ENCODE assay signal across 8 cellular contexts in genomic region chr2:198004921-198005829, GRCh38.
A peak's percentile ranks its signal among the peaks of the same experiment; 100 is the strongest.
DNase-seq lines count a peak whose midpoint lies in the region; ATAC-seq and TF ChIP-seq lines count a peak whose summit lies in the region.

No MANE protein-coding gene starts in this region.

- no peak for TF ChIP-seq CTCF in GM10248 (IDR thresholded peaks at IDR 0.05; ENCODE audit: control extremely low read depth, extremely low read depth, low read depth, missing control alignments)
- no peak for TF ChIP-seq CTCF in GM20000 (IDR thresholded peaks at IDR 0.05; ENCODE audit: extremely low read depth, missing control alignments)
- TF ChIP-seq CTCF in Calu3 (IDR thresholded peaks at IDR 0.05; ENCODE audit: unreplicated experiment), result no peak

- peak; percentile 73 for ATAC-seq in HG03439 (IDR thresholded peaks at IDR 0.05; ENCODE audit: unreplicated experiment)

- peak overlapping the region; percentile 54 for H3K27ac ChIP-seq in effector memory CD4-positive, alpha-beta T cell (ENCODE audit: insufficient read depth, low read length, poor library complexity, severe bottlenecking)

- H3K9me3 ChIP-seq in effector memory CD4-positive, alpha-beta T cell (ENCODE audit: control insufficient read depth, low read length), result no peaks in the 10 kb centered on the region

- H3K27me3 Mint-ChIP-seq in Calu3 (ENCODE audit: unreplicated experiment), result no peaks in the 10 kb centered on the region

- H3K4me1 Mint-ChIP-seq in Calu3 (ENCODE audit: low read depth, unreplicated experiment), result peaks cover 8% of the 10 kb centered on the region

- H3K27me3 ChIP-seq in effector memory CD4-positive, alpha-beta T cell (replicated peaks; ENCODE audit: control insufficient read depth, insufficient read depth, low read length, poor library complexity, severe bottlenecking), result no peaks in the 10 kb centered on the region

- CTCF ChIA-PET in GM10248 (lab: Yijun Ruan, JAX) (interaction anchor here (1.4 to 1.5 kb wide), 2 partner anchors 51 to 147 kb away, joined by 3 to 4 read pairs; no protein-coding TSS in a partner anchor), Calu3 (lab: Charles Lee) (no interaction called here)

- H3K4me3 ChIP-seq in effector memory CD4-positive, alpha-beta T cell (ENCODE audit: insufficient read depth, low read depth, low read length, poor library complexity, severe bottlenecking), result peak overlapping the region; percentile 8

- peak; percentile 27 for DNase-seq in GM10248 (ENCODE audit: extremely low spot score)
- DNase-seq in GM20000 (ENCODE audit: low spot score), result peak; percentile 42
- no peak for DNase-seq in effector memory CD4-positive, alpha-beta T cell
- no peak for DNase-seq in NCI-H2227 treated with DMSO at 0.1 percent for 48 hours (lab: John Stamatoyannopoulos, UW)
- DNase-seq in NCI-H2107 (lab: John Stamatoyannopoulos, UW), result no peak
- no peak for DNase-seq in Calu3
- no peak for DNase-seq in DMS153 (lab: John Stamatoyannopoulos, UW)

- no peak overlapping the region for H3K4me3 Mint-ChIP-seq in Calu3 (ENCODE audit: low read depth, unreplicated experiment)

- H3K4me1 ChIP-seq in effector memory CD4-positive, alpha-beta T cell (ENCODE audit: control insufficient read depth, insufficient read depth, low read length, poor library complexity, severe bottlenecking), result peaks cover 3% of the 10 kb centered on the region

- POLR2A ChIA-PET in GM10248 (lab: Yijun Ruan, JAX), result no interaction called here

- no peaks in the 10 kb centered on the region for H3K36me3 Mint-ChIP-seq in Calu3 (ENCODE audit: insufficient read depth, unreplicated experiment)

- no peaks in the 10 kb centered on the region for H3K9me3 Mint-ChIP-seq in Calu3 (ENCODE audit: low read depth, unreplicated experiment)

- no peak overlapping the region for H3K27ac Mint-ChIP-seq in Calu3 (ENCODE audit: unreplicated experiment)

- intact Hi-C loops in Calu3 (cut with micrococcal nuclease; ENCODE audit: unreplicated experiment), result no loop called here

- no TSS peak for BruUV-seq in Calu3 (replicated peaks; lab: Mats Ljungman, UMichigan)

- H3K36me3 ChIP-seq in effector memory CD4-positive, alpha-beta T cell (ENCODE audit: control insufficient read depth, insufficient read depth, low read length), result no peaks in the 10 kb centered on the region

Comparison
In these comparisons a context has a peak if more than half of its experiments do, and no peak if none do; other contexts are left out.
1. DNase-seq: peak in GM10248 (single experiment) and GM20000 (single experiment); none in effector memory CD4-positive, alpha-beta T cell (0 of 3), NCI-H2227 treated with DMSO at 0.1 percent for 48 hours (single experiment), NCI-H2107 (single experiment), Calu3 (single experiment) and DMS153 (single experiment).